In the genomic region with DNA sequence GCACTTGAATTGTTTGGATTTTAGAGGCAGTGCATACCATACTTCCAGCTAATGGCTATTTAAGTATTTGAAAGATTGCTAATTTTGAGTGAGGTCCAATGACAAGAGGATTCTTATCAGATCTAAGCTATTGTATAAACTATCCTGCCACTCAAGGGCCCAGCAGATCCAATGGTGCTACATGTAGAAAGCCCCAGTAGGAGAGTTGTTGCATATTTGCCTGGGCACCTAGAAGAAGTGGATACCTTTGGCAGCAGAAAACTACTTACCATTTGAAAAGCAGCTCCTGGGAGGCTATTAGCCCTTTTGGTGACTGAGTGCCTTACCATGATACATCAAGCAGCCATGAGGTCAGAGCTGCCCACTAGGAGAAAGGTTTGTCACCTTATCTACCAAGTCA, we compare ENCODE assay signal across 29 cellular contexts.
"Had no signal": no experiment of that assay in that cellular context is flagged by ENCODE, and none has a peak within 500 bp of the region (broad histone marks: within the 10 kb centered on the region; RNA-seq: fewer than 3 reads in every experiment).

No MANE protein-coding gene starts in this region.

- H3K36me3 ChIP-seq: colonic mucosa, esophagus muscularis mucosa, heart right ventricle, ovary, spleen, tibial artery, uterus had no signal

- H3K27me3 ChIP-seq: colonic mucosa, esophagus muscularis mucosa, foreskin keratinocyte, heart right ventricle, ovary, testis, tibial artery, uterus had no signal

- H3K36me3 Mint-ChIP-seq: immature natural killer cell; natural killer cell; stimulated activated memory B cell treated with anti-CD40 and anti-IgM and Interleukin-4, amounts not matched to agents 10 μg/mL and 1 μg/mL and 100 μg/mL, for 72 hours; type B pancreatic cell had no signal

- H3K4me3 Mint-ChIP-seq: dendritic cell treated with granulocyte-macrophage colony-stimulating factor and Interleukin-4, amounts not matched to agents 40 ng/mL and 50 ng/mL, for 4 days; immature natural killer cell; natural killer cell; stimulated activated memory B cell treated with anti-CD40 and anti-IgM and Interleukin-4, amounts not matched to agents 10 μg/mL and 1 μg/mL and 100 μg/mL, for 72 hours; type B pancreatic cell had no signal

- H3K27me3 Mint-ChIP-seq: type B pancreatic cell had no signal

- H3K27ac ChIP-seq: colonic mucosa, esophagus muscularis mucosa, foreskin keratinocyte, heart right ventricle, ovary, psoas muscle, skin epidermis, spleen, testis, tibial artery, uterus had no signal

- H3K27ac Mint-ChIP-seq: dendritic cell treated with granulocyte-macrophage colony-stimulating factor and Interleukin-4, amounts not matched to agents 40 ng/mL and 50 ng/mL, for 4 days; immature natural killer cell; natural killer cell; stimulated activated memory B cell treated with anti-CD40 and anti-IgM and Interleukin-4, amounts not matched to agents 10 μg/mL and 1 μg/mL and 100 μg/mL, for 72 hours; type B pancreatic cell had no signal

- H3K4me3 ChIP-seq: colonic mucosa, esophagus muscularis mucosa, heart right ventricle, ovary, psoas muscle, skin epidermis, spleen, testis, tibial artery, uterus had no signal

- ATAC-seq: foreskin keratinocyte; heart right ventricle; left colon; left ventricle myocardium superior; natural killer cell; psoas muscle; right cardiac atrium; stimulated activated memory B cell treated with anti-CD40 and anti-IgM and Interleukin-4, amounts not matched to agents 10 μg/mL and 1 μg/mL and 100 μg/mL, for 72 hours; stimulated activated naive CD8-positive, alpha-beta T cell treated with anti-CD3 and anti-CD28 coated beads, Interleukin-15, Interleukin-2, amounts not matched to agents 100 U/mL and 50 U/mL, for 24 hours had no signal

- H3K4me1 Mint-ChIP-seq: immature natural killer cell; natural killer cell; stimulated activated memory B cell treated with anti-CD40 and anti-IgM and Interleukin-4, amounts not matched to agents 10 μg/mL and 1 μg/mL and 100 μg/mL, for 72 hours had no signal

- H3K9me3 ChIP-seq: colonic mucosa, esophagus muscularis mucosa, heart right ventricle, ovary, psoas muscle, spleen, testis, tibial artery, uterus had no signal

- H3K4me1 ChIP-seq: colonic mucosa, foreskin keratinocyte, psoas muscle, testis, tibial artery, uterus had no signal

- H3K9me3 Mint-ChIP-seq: stimulated activated memory B cell treated with anti-CD40 and anti-IgM and Interleukin-4, amounts not matched to agents 10 μg/mL and 1 μg/mL and 100 μg/mL, for 72 hours; type B pancreatic cell had no signal

- DNase-seq: colonic mucosa; effector CD8-positive, alpha-beta T cell; foreskin keratinocyte; glutamatergic neuron; heart right ventricle; hippocampal formation; immature natural killer cell; islet precursor cell; kidney glomerular epithelial cell; left colon; left ventricle myocardium superior; natural killer cell; occipital lobe; ovary; posterior cingulate gyrus; psoas muscle; right cardiac atrium; spleen; stimulated activated CD4-positive, alpha-beta T cell treated with anti-CD3 and anti-CD28 coated beads, Interleukin-4, amount 100 ng/mL, for 4 hours; stimulated activated naive CD8-positive, alpha-beta T cell treated with anti-CD3 and anti-CD28 coated beads, Interleukin-15, Interleukin-2, amounts not matched to agents 100 U/mL and 50 U/mL, for 24 hours; substantia nigra; testis; tibial artery; uterus had no signal
